8 cellular contexts compared by ENCODE assay signal in genomic region chr1:199173356-199173755, GRCh38.
A peak's percentile ranks its signal among the peaks of the same experiment; 100 is the strongest.
DNase-seq lines count a peak whose midpoint lies in the region; ATAC-seq and TF ChIP-seq lines count a peak whose summit lies in the region.

No MANE protein-coding gene starts in this region.

- DNase-seq in CD8-positive, alpha-beta T cell = no peak
- no peak for DNase-seq in activated naive CD8-positive, alpha-beta T cell treated with anti-CD3 and anti-CD28 coated beads, Interleukin-2, amount 10 ng/mL, durations not matched to agents 7 days and 5 days
- no peak for DNase-seq in NK-92 (lab: John Stamatoyannopoulos, UW; ENCODE audit: unreplicated experiment)
- no peak for DNase-seq in nucleus accumbens (lab: John Stamatoyannopoulos, UW)
- no peak for DNase-seq in ecto neural progenitor cell (ENCODE audit: low spot score)
- no peak for DNase-seq in suprapubic skin (ENCODE audit: low spot score in 2 of 2)

- H3K27me3 ChIP-seq in CD8-positive, alpha-beta T cell (ENCODE audit: insufficient read depth, low read length) = no peaks in the 10 kb centered on the region
- no peaks in the 10 kb centered on the region for H3K27me3 ChIP-seq in suprapubic skin

- no peak for TF ChIP-seq POLR2A in suprapubic skin (IDR thresholded peaks at IDR 0.05)

- peak; percentile 82 for ATAC-seq in CD8-positive, alpha-beta T cell
- peak; percentile 96 for ATAC-seq in GM19438 (IDR thresholded peaks at IDR 0.05; ENCODE audit: low read depth, unreplicated experiment)
- ATAC-seq in HG03432 (IDR thresholded peaks at IDR 0.05; ENCODE audit: unreplicated experiment) = peak; percentile 96
- ATAC-seq in activated naive CD8-positive, alpha-beta T cell treated with anti-CD3 and anti-CD28 coated beads, Interleukin-2, amount 10 ng/mL, durations not matched to agents 7 days and 5 days (ENCODE audit: low read depth) = peak; percentile 87

- POLR2A ChIA-PET in CD8-positive, alpha-beta T cell (lab: Charles Lee) = no interaction called here
- POLR2A ChIA-PET in activated naive CD8-positive, alpha-beta T cell treated with anti-CD3 and anti-CD28 coated beads, Interleukin-2, amount 10 ng/mL, durations not matched to agents 7 days and 5 days (lab: Charles Lee) = interaction anchor here (1.8 kb wide), 1 partner anchor 237 kb away, joined by 6 read pairs; no protein-coding TSS in a partner anchor

- TF ChIP-seq CTCF in CD8-positive, alpha-beta T cell (IDR thresholded peaks at IDR 0.05) = no peak
- TF ChIP-seq CTCF in suprapubic skin (IDR thresholded peaks at IDR 0.05) = no peak

- intact Hi-C loops in CD8-positive, alpha-beta T cell (cut with DNase I, micrococcal nuclease) = no loop called here

- CTCF ChIA-PET in CD8-positive, alpha-beta T cell (lab: Charles Lee) = no interaction called here

- H3K36me3 ChIP-seq in CD8-positive, alpha-beta T cell (ENCODE audit: insufficient read depth, low read length) = no peaks in the 10 kb centered on the region
- no peaks in the 10 kb centered on the region for H3K36me3 ChIP-seq in suprapubic skin

- H3K9me3 ChIP-seq in CD8-positive, alpha-beta T cell (ENCODE audit: low read length) = no peaks in the 10 kb centered on the region
- H3K9me3 ChIP-seq in suprapubic skin = no peaks in the 10 kb centered on the region

- H3K27ac ChIP-seq in CD8-positive, alpha-beta T cell (ENCODE audit: low read depth, low read length) = no peak overlapping the region
- H3K27ac ChIP-seq in suprapubic skin = no peak overlapping the region

- H3K27ac Mint-ChIP-seq in CD8-positive, alpha-beta T cell = peak overlapping the region; percentile 79
- H3K27ac Mint-ChIP-seq in activated naive CD8-positive, alpha-beta T cell treated with anti-CD3 and anti-CD28 coated beads, Interleukin-2, amount 10 ng/mL, durations not matched to agents 7 days and 5 days = peak overlapping the region; percentile 62

- H3K4me3 Mint-ChIP-seq in CD8-positive, alpha-beta T cell = no peak overlapping the region
- H3K4me3 Mint-ChIP-seq in activated naive CD8-positive, alpha-beta T cell treated with anti-CD3 and anti-CD28 coated beads, Interleukin-2, amount 10 ng/mL, durations not matched to agents 7 days and 5 days = peak overlapping the region; percentile 16

- H3K9me3 Mint-ChIP-seq in CD8-positive, alpha-beta T cell = no peaks in the 10 kb centered on the region
- peaks cover 4% of the 10 kb centered on the region for H3K9me3 Mint-ChIP-seq in activated naive CD8-positive, alpha-beta T cell treated with anti-CD3 and anti-CD28 coated beads, Interleukin-2, amount 10 ng/mL, durations not matched to agents 7 days and 5 days

- peaks cover 54% of the 10 kb centered on the region for H3K4me1 Mint-ChIP-seq in CD8-positive, alpha-beta T cell (ENCODE audit: low read depth)
- H3K4me1 Mint-ChIP-seq in activated naive CD8-positive, alpha-beta T cell treated with anti-CD3 and anti-CD28 coated beads, Interleukin-2, amount 10 ng/mL, durations not matched to agents 7 days and 5 days = peaks cover 37% of the 10 kb centered on the region

- H3K27me3 Mint-ChIP-seq in CD8-positive, alpha-beta T cell (ENCODE audit: low read depth) = no peaks in the 10 kb centered on the region
- no peaks in the 10 kb centered on the region for H3K27me3 Mint-ChIP-seq in activated naive CD8-positive, alpha-beta T cell treated with anti-CD3 and anti-CD28 coated beads, Interleukin-2, amount 10 ng/mL, durations not matched to agents 7 days and 5 days

- peaks cover 37% of the 10 kb centered on the region for H3K4me1 ChIP-seq in CD8-positive, alpha-beta T cell (ENCODE audit: insufficient read depth, low read length)
- H3K4me1 ChIP-seq in suprapubic skin = no peaks in the 10 kb centered on the region

- H3K4me3 ChIP-seq in CD8-positive, alpha-beta T cell (ENCODE audit: low read depth, low read length) = no peak overlapping the region
- no peak overlapping the region for H3K4me3 ChIP-seq in suprapubic skin

- no peak for TF ChIP-seq EP300 in suprapubic skin (IDR thresholded peaks at IDR 0.05)

- H3K36me3 Mint-ChIP-seq in CD8-positive, alpha-beta T cell = no peaks in the 10 kb centered on the region
- peaks cover 11% of the 10 kb centered on the region for H3K36me3 Mint-ChIP-seq in activated naive CD8-positive, alpha-beta T cell treated with anti-CD3 and anti-CD28 coated beads, Interleukin-2, amount 10 ng/mL, durations not matched to agents 7 days and 5 days
